8 cellular contexts compared by ENCODE assay signal in the genomic region with DNA sequence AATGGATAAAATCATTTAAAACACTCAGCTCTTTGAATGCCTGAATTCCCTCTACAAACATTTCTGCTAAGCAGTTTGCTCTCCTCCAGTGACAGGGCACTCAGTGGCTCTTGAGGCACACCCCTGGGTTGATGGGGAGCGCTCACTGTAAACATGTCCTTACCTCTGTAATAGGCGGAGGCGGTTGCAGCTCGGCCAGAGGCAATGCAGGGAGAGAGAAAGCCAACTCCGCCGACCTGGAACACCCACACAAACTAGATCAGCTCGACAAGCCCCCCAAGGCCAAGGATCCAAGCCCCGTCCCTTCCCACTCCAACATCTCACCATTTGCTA.
DNase-seq lines count a peak whose midpoint lies in the region; ATAC-seq and TF ChIP-seq lines count a peak whose summit lies in the region.

No MANE protein-coding gene starts in this region.

- H3K36me3 Mint-ChIP-seq in stimulated activated naive CD8-positive, alpha-beta T cell treated with anti-CD3 and anti-CD28 coated beads, Interleukin-15, Interleukin-2, amounts not matched to agents 100 ng/mL and 50 ng/mL, for 24 hours (ENCODE audit: low read depth): peaks cover 22% of the 10 kb centered on the region

- ATAC-seq in GM18907 (IDR thresholded peaks at IDR 0.05; ENCODE audit: unreplicated experiment) (peak; percentile 13), HG03439 (IDR thresholded peaks at IDR 0.05; ENCODE audit: unreplicated experiment) (peak; percentile 14)

- H3K4me1 ChIP-seq in adipocyte (ENCODE audit: control insufficient read depth, insufficient read depth, low read length) (peaks cover 12% of the 10 kb centered on the region), iPS-20b (ENCODE audit: insufficient read depth, low read length) (no peaks in the 10 kb centered on the region)

- H3K36me3 ChIP-seq in adipocyte (ENCODE audit: control insufficient read depth, insufficient read depth, low read length, severe bottlenecking) (no peaks in the 10 kb centered on the region), iPS-20b (ENCODE audit: insufficient read depth, low read depth, low read length) (peaks cover 27% of the 10 kb centered on the region)

- H3K9ac ChIP-seq in adipocyte (ENCODE audit: low read length) (peak overlapping the region; percentile 95), iPS-20b (ENCODE audit: low read depth, low read length) (peak overlapping the region; percentile 96)

- H3K4me3 Mint-ChIP-seq in stimulated activated naive CD8-positive, alpha-beta T cell treated with anti-CD3 and anti-CD28 coated beads, Interleukin-15, Interleukin-2, amounts not matched to agents 100 ng/mL and 50 ng/mL, for 24 hours: peak overlapping the region; percentile 99

- H3K4me1 Mint-ChIP-seq in stimulated activated naive CD8-positive, alpha-beta T cell treated with anti-CD3 and anti-CD28 coated beads, Interleukin-15, Interleukin-2, amounts not matched to agents 100 ng/mL and 50 ng/mL, for 24 hours (ENCODE audit: low read depth): peaks cover 28% of the 10 kb centered on the region

- H3K27ac Mint-ChIP-seq in stimulated activated naive CD8-positive, alpha-beta T cell treated with anti-CD3 and anti-CD28 coated beads, Interleukin-15, Interleukin-2, amounts not matched to agents 100 ng/mL and 50 ng/mL, for 24 hours: peak overlapping the region; percentile 96

- H3K27me3 ChIP-seq in adipocyte (replicated peaks; ENCODE audit: control insufficient read depth, insufficient read depth, low read length) (no peaks in the 10 kb centered on the region), iPS-20b (ENCODE audit: insufficient read depth, low read length) (no peaks in the 10 kb centered on the region)

- H3K9me3 Mint-ChIP-seq in stimulated activated naive CD8-positive, alpha-beta T cell treated with anti-CD3 and anti-CD28 coated beads, Interleukin-15, Interleukin-2, amounts not matched to agents 100 ng/mL and 50 ng/mL, for 24 hours: no peaks in the 10 kb centered on the region

- no peak for TF ChIP-seq CTCF in AG09309 (IDR thresholded peaks at IDR 0.05; ENCODE audit: control insufficient read depth, insufficient read depth, low read depth, low read length, missing control alignments)

- H3K4me3 ChIP-seq in AG09309 (ENCODE audit: control insufficient read depth, low read depth, low read length) (peak overlapping the region; percentile 75), adipocyte (ENCODE audit: low read length) (peak overlapping the region; percentile 96), iPS-20b (ENCODE audit: low read length) (peak overlapping the region; percentile 97)

- H3K9me3 ChIP-seq in adipocyte (ENCODE audit: control insufficient read depth, low read length) (no peaks in the 10 kb centered on the region), iPS-20b (ENCODE audit: insufficient read depth, low read depth, low read length) (no peaks in the 10 kb centered on the region)

- peak overlapping the region; percentile 51 for H3K27ac ChIP-seq in iPS-20b (ENCODE audit: low read length)

- H3K27me3 Mint-ChIP-seq in stimulated activated naive CD8-positive, alpha-beta T cell treated with anti-CD3 and anti-CD28 coated beads, Interleukin-15, Interleukin-2, amounts not matched to agents 100 ng/mL and 50 ng/mL, for 24 hours: no peaks in the 10 kb centered on the region

- DNase-seq in AG09309 (ENCODE audit: low read depth) (no peak), adipocyte (ENCODE audit: low read depth) (peak; percentile 58), globus pallidus (ENCODE audit: low spot score) (no peak), NCI-H2107 treated with DMSO at 0.1 percent for 48 hours (lab: John Stamatoyannopoulos, UW; ENCODE audit: unreplicated experiment) (no peak)
